Comparison of ENCODE assay signal across 10 cellular contexts in the genomic region with DNA sequence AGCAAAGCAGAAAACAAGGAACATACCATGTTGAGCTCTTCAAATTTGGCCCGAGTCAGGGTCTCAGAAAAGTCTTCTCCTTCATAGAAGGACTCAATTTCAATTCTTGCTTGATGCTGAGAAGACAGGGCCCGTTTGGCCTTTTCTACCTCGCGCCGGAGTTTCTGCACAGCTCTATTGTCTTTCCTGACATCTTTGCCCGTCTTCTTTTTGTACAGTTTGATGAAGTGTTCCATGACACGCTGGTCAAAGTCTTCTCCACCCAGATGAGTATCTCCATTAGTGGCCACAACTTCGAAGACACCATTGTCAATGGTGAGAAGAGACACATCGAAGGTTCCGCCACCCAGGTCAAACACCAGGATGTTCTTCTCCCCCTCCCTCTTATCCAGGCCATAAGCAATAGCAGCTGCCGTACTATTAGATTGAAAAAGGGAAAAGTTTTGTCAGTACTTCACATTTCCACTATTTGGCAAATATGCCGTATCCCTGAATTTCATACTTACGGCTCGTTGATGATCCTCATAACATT. TPM values are rescaled to one million over a fixed set of nuclear protein-coding genes. Genes with fewer than 3 reads are reported as not detected.
A peak's percentile ranks its signal among the peaks of the same experiment; 100 is the strongest.
DNase-seq lines count a peak whose midpoint lies in the region; ATAC-seq and TF ChIP-seq lines count a peak whose summit lies in the region.
"Had no signal": no experiment of that assay in that cellular context is flagged by ENCODE, and none has a peak within 500 bp of the region (broad histone marks: within the 10 kb centered on the region; RNA-seq: fewer than 3 reads in every experiment).

No MANE protein-coding gene starts in this region.

- no peak for DNase-seq in activated naive CD4-positive, alpha-beta T cell treated with anti-CD3 and anti-CD28 coated beads for 36 hours
- DNase-seq in activated naive CD4-positive, alpha-beta T cell treated with anti-CD3 and anti-CD28 coated beads, Interleukin-2, amount 50 U/mL, for 16 hours, result no peak
- DNase-seq in activated naive CD8-positive, alpha-beta T cell treated with anti-CD3 and anti-CD28 coated beads, Interleukin-2, amount 50 U/mL, for 24 hours, result no peak
- no peak for DNase-seq in left lung
- DNase-seq in thyroid gland, result no peak
- no peak for DNase-seq in AG08395 (ENCODE audit: low spot score)
- DNase-seq in DMS79 treated with DMSO at 0.1 percent for 48 hours (lab: John Stamatoyannopoulos, UW), result no peak
- DNase-seq: activated CD8-positive, alpha-beta memory T cell treated with anti-CD3 and anti-CD28 coated beads, Interleukin-2, amount 50 U/mL, for 4 hours had no signal

- H3K27me3 Mint-ChIP-seq in activated naive CD4-positive, alpha-beta T cell treated with anti-CD3 and anti-CD28 coated beads for 36 hours (ENCODE audit: low read depth), result peaks cover 2% of the 10 kb centered on the region
- peaks cover 6% of the 10 kb centered on the region for H3K27me3 Mint-ChIP-seq in activated naive CD8-positive, alpha-beta T cell treated with anti-CD3 and anti-CD28 coated beads, Interleukin-2, amount 50 U/mL, for 24 hours

- H3K27me3 ChIP-seq in left lung, result no peaks in the 10 kb centered on the region
- no peaks in the 10 kb centered on the region for H3K27me3 ChIP-seq in thyroid gland

- peaks cover 67% of the 10 kb centered on the region for H3K36me3 Mint-ChIP-seq in activated naive CD4-positive, alpha-beta T cell treated with anti-CD3 and anti-CD28 coated beads for 36 hours (ENCODE audit: low read depth)
- H3K36me3 Mint-ChIP-seq in activated naive CD8-positive, alpha-beta T cell treated with anti-CD3 and anti-CD28 coated beads, Interleukin-2, amount 50 U/mL, for 24 hours (ENCODE audit: low read depth), result peaks cover 73% of the 10 kb centered on the region

- H3K9me3 ChIP-seq in left lung (no peaks in the 10 kb centered on the region), thyroid gland (no peaks in the 10 kb centered on the region)

- no peaks in the 10 kb centered on the region for H3K9me3 Mint-ChIP-seq in activated naive CD4-positive, alpha-beta T cell treated with anti-CD3 and anti-CD28 coated beads for 36 hours
- H3K9me3 Mint-ChIP-seq in activated naive CD8-positive, alpha-beta T cell treated with anti-CD3 and anti-CD28 coated beads, Interleukin-2, amount 50 U/mL, for 24 hours, result no peaks in the 10 kb centered on the region

- H3K4me1 ChIP-seq in left lung, result peaks cover 45 to 77% of the 10 kb centered on the region in 2 donors
- peaks cover 41 to 56% of the 10 kb centered on the region in 2 donors for H3K4me1 ChIP-seq in thyroid gland

- ATAC-seq in activated naive CD8-positive, alpha-beta T cell treated with anti-CD3 and anti-CD28 coated beads, Interleukin-2, amount 50 U/mL, for 24 hours, result no peak
- no peak for ATAC-seq in left lung
- no peak for ATAC-seq in GM18909 (IDR thresholded peaks at IDR 0.05; ENCODE audit: poor library complexity, unreplicated experiment)
- ATAC-seq: left lobe of liver had no signal

- 76 to 88% methylated on average over 14 of the region's 14 CpGs for WGBS in thyroid gland, 2 donors

- intact Hi-C loops in activated naive CD4-positive, alpha-beta T cell treated with anti-CD3 and anti-CD28 coated beads for 36 hours (cut with micrococcal nuclease), result no loop called here
- intact Hi-C loops in left lung (cut with DNase I) (no loop called here), thyroid gland (cut with DNase I) (no loop called here)

- CTCF ChIA-PET in activated naive CD4-positive, alpha-beta T cell treated with anti-CD3 and anti-CD28 coated beads for 36 hours (lab: Charles Lee), result no interaction called here

- peaks cover 6 to 59% of the 10 kb centered on the region in 2 donors for H3K36me3 ChIP-seq in left lung
- H3K36me3 ChIP-seq in thyroid gland, result peaks cover 42 to 51% of the 10 kb centered on the region in 2 donors

- H3K4me3 Mint-ChIP-seq in activated naive CD4-positive, alpha-beta T cell treated with anti-CD3 and anti-CD28 coated beads for 36 hours, result peak overlapping the region; percentile 95
- H3K4me3 Mint-ChIP-seq in activated naive CD8-positive, alpha-beta T cell treated with anti-CD3 and anti-CD28 coated beads, Interleukin-2, amount 50 U/mL, for 24 hours, result peak overlapping the region; percentile 100

- H3K4me3 ChIP-seq in left lung (peak overlapping the region; percentile 80 to 99), thyroid gland (replicated peaks in 1 of 3) (peak overlapping the region; percentile 10 to 100 (median 99))

- no peak for TF ChIP-seq POLR2A in thyroid gland (IDR thresholded peaks at IDR 0.05)

- H3K27ac Mint-ChIP-seq in activated naive CD4-positive, alpha-beta T cell treated with anti-CD3 and anti-CD28 coated beads for 36 hours, result peak overlapping the region; percentile 99
- peak overlapping the region; percentile 100 for H3K27ac Mint-ChIP-seq in activated naive CD8-positive, alpha-beta T cell treated with anti-CD3 and anti-CD28 coated beads, Interleukin-2, amount 50 U/mL, for 24 hours

- no peak overlapping the region for H3K27ac ChIP-seq in left lung
- peak overlapping the region in 1 of 3 donors; percentile 49 for H3K27ac ChIP-seq in thyroid gland

- peaks cover 57% of the 10 kb centered on the region for H3K4me1 Mint-ChIP-seq in activated naive CD4-positive, alpha-beta T cell treated with anti-CD3 and anti-CD28 coated beads for 36 hours (ENCODE audit: low read depth)
- peaks cover 77% of the 10 kb centered on the region for H3K4me1 Mint-ChIP-seq in activated naive CD8-positive, alpha-beta T cell treated with anti-CD3 and anti-CD28 coated beads, Interleukin-2, amount 50 U/mL, for 24 hours

- TF ChIP-seq CTCF in left lung (IDR thresholded peaks at IDR 0.05) (no peak), thyroid gland (IDR thresholded peaks at IDR 0.05) (no peak)

RNA-seq across cellular contexts. Expression of a gene that starts 2.2 kb away (rescaled TPM):
- total RNA-seq in activated naive CD4-positive, alpha-beta T cell treated with anti-CD3 and anti-CD28 coated beads for 36 hours, result 100 to 1,000 TPM; 136 to 138 TPM
- total RNA-seq in left lung, result 100 to 1,000 TPM; 340 to 479 TPM
- 100 to 1,000 TPM; 202 to 921 (median 592) TPM for total RNA-seq in thyroid gland

RNA-seq across cellular contexts. Expression of a gene that starts 22.6 kb away (rescaled TPM):
- total RNA-seq in activated naive CD4-positive, alpha-beta T cell treated with anti-CD3 and anti-CD28 coated beads for 36 hours, result 10 to 100 TPM; 38.1 to 40.0 TPM
- total RNA-seq in left lung (10 to 100 TPM; 55.1 to 63.5 TPM), thyroid gland (100 to 1,000 TPM in 2 of 4 donors, 10 to 100 TPM in 2; 92.6 to 140 (median 104) TPM)

RNA-seq across cellular contexts. Expression of a gene that starts 38.6 kb away (rescaled TPM):
- total RNA-seq in activated naive CD4-positive, alpha-beta T cell treated with anti-CD3 and anti-CD28 coated beads for 36 hours, result 10 to 100 TPM; 18.4 to 19.8 TPM
- total RNA-seq in left lung (10 to 100 TPM; 13.9 to 18.7 TPM), thyroid gland (10 to 100 TPM; 11.0 to 17.3 (median 15.4) TPM)

RNA-seq across cellular contexts. Expression of a gene that starts 49.4 kb away (rescaled TPM):
- 10 to 100 TPM; 43.6 to 46.3 TPM for total RNA-seq in activated naive CD4-positive, alpha-beta T cell treated with anti-CD3 and anti-CD28 coated beads for 36 hours
- total RNA-seq in left lung (10 to 100 TPM; 43.9 to 47.2 TPM), thyroid gland (10 to 100 TPM; 41.3 to 63.1 (median 47.8) TPM)
